Comparison of ENCODE assay signal across 9 cellular contexts in genomic region chr1:220300442-220301121, GRCh38. TPM values are rescaled to one million over a fixed set of nuclear protein-coding genes. Genes with fewer than 3 reads are reported as not detected.
A peak's percentile ranks its signal among the peaks of the same experiment; 100 is the strongest.
DNase-seq lines count a peak whose midpoint lies in the region; ATAC-seq lines count a peak whose summit lies in the region.
"Had no signal": no experiment of that assay in that cellular context is flagged by ENCODE, and none has a peak within 500 bp of the region (broad histone marks: within the 10 kb centered on the region; RNA-seq: fewer than 3 reads in every experiment).

No MANE protein-coding gene starts in this region.

- no peak overlapping the region for H3K4me3 Mint-ChIP-seq in activated T-helper 17 cell treated with anti-CD3 and anti-CD28 coated beads, Interleukin-2, amount 50 U/mL, for 72 hours
- H3K4me3 Mint-ChIP-seq: IgD-negative memory B cell had no signal

- peaks cover 9% of the 10 kb centered on the region for H3K27me3 Mint-ChIP-seq in activated T-helper 17 cell treated with anti-CD3 and anti-CD28 coated beads, Interleukin-2, amount 50 U/mL, for 72 hours

- H3K27ac Mint-ChIP-seq in activated T-helper 17 cell treated with anti-CD3 and anti-CD28 coated beads, Interleukin-2, amount 50 U/mL, for 72 hours = no peak overlapping the region
- H3K27ac Mint-ChIP-seq: IgD-negative memory B cell had no signal

- ATAC-seq in HG02571 (IDR thresholded peaks at IDR 0.05; ENCODE audit: unreplicated experiment) = no peak
- no peak for ATAC-seq in activated T-helper 17 cell treated with anti-CD3 and anti-CD28 coated beads, Interleukin-2, amount 50 U/mL, for 72 hours (replicated peaks)

- no peaks in the 10 kb centered on the region for H3K36me3 Mint-ChIP-seq in activated T-helper 17 cell treated with anti-CD3 and anti-CD28 coated beads, Interleukin-2, amount 50 U/mL, for 72 hours (ENCODE audit: low read depth)

- H3K4me1 Mint-ChIP-seq in activated T-helper 17 cell treated with anti-CD3 and anti-CD28 coated beads, Interleukin-2, amount 50 U/mL, for 72 hours = no peaks in the 10 kb centered on the region

- no peaks in the 10 kb centered on the region for H3K9me3 Mint-ChIP-seq in activated T-helper 17 cell treated with anti-CD3 and anti-CD28 coated beads, Interleukin-2, amount 50 U/mL, for 72 hours

- DNase-seq in HCEC 1CT (peak; percentile 81), T1000 (lab: John Stamatoyannopoulos, UW) (peak; percentile 71), glomerular endothelial cell (ENCODE audit: extremely low read depth, low read depth, low spot score) (peak; percentile 90), pons (ENCODE audit: low spot score) (peak; percentile 35), NCI-H187 treated with DMSO at 0.1 percent for 48 hours (lab: John Stamatoyannopoulos, UW) (no peak)
- DNase-seq in stimulated activated CD4-positive, alpha-beta T cell treated with anti-CD3 and anti-CD28 coated beads, Interleukin-4, amount 100 ng/mL, for 24 hours = no peak

RNA-seq across cellular contexts. Expression of gene RAB3GAP2, which starts 28.3 kb away (rescaled TPM):
- 21.4 and 28.9 TPM in 2 replicates for total RNA-seq in glomerular endothelial cell
- total RNA-seq in activated T-helper 17 cell treated with anti-CD3 and anti-CD28 coated beads, Interleukin-2, amount 50 U/mL, for 72 hours = 10 to 100 TPM; 50.1 to 50.5 TPM

Comparison
In these comparisons a context has a peak if more than half of its experiments do, and no peak if none do; other contexts are left out.
1. DNase-seq: peak in HCEC 1CT (single experiment), T1000 (single experiment), glomerular endothelial cell (single experiment) and pons (single experiment); none in NCI-H187 treated with DMSO at 0.1 percent for 48 hours (single experiment) and stimulated activated CD4-positive, alpha-beta T cell treated with anti-CD3 and anti-CD28 coated beads, Interleukin-4, amount 100 ng/mL, for 24 hours (single experiment).